ENCODE assay signal across 21 cellular contexts in the genomic region with DNA sequence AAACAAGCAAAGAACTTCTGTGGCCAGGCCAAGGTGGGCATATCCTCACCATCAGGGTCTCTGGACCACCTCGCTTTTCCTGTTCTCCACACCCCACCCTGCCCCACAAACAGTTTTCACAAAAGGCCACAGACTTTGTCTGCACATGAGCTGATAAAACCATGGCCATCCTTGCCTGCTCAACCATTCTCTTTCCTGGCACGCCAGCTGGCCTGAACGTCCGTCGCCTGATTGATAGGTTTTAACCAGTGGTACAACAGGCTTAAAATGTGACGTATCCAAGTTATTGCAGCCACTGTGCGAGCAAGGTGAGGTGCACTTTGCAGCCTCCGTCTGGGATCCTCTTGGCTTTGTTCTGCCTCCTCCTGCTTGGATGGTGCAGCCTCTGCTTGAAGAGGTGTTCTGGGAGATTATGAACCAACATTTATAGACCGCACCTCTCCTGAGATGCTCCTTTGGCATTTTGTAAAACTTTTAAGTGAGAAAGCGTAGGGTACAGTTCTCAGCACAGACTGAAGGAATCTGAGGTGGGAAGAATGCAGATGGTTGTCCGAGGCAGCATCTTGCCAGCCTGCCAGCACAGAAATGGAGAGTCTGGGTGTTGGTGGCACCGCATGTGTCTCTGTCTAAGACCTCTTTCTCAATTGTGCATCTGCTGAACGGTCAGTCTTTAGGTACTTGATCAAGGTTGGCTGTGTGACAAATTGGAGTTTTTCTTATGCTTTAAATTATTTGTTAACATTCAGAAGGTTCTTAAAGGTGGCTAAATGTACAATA.
DNase-seq lines count a peak whose midpoint lies in the region; ATAC-seq and TF ChIP-seq lines count a peak whose summit lies in the region.
"Had no signal": no experiment of that assay in that cellular context is flagged by ENCODE, and none has a peak within 500 bp of the region (broad histone marks: within the 10 kb centered on the region; RNA-seq: fewer than 3 reads in every experiment).

No MANE protein-coding gene starts in this region.

- H3K27me3 Mint-ChIP-seq in stimulated activated naive CD8-positive, alpha-beta T cell treated with anti-CD3 and anti-CD28 coated beads, Interleukin-15, Interleukin-2, amounts not matched to agents 100 ng/mL and 50 ng/mL, for 24 hours = no peaks in the 10 kb centered on the region
- no peaks in the 10 kb centered on the region for H3K27me3 Mint-ChIP-seq in stimulated activated naive CD8-positive, alpha-beta T cell treated with anti-CD3 and anti-CD28 coated beads, Interleukin-15, amount 100 ng/mL, for 72 hours
- no peaks in the 10 kb centered on the region for H3K27me3 Mint-ChIP-seq in activated CD4-positive, alpha-beta memory T cell treated with anti-CD3 and anti-CD28 coated beads, Interleukin-2, amount 10 ng/mL, durations not matched to agents 7 days and 5 days
- peaks cover 4% of the 10 kb centered on the region for H3K27me3 Mint-ChIP-seq in endothelial cell (ENCODE audit: unreplicated experiment)

- no peak overlapping the region for H3K4me3 Mint-ChIP-seq in stimulated activated naive CD8-positive, alpha-beta T cell treated with anti-CD3 and anti-CD28 coated beads, Interleukin-15, Interleukin-2, amounts not matched to agents 100 ng/mL and 50 ng/mL, for 24 hours
- H3K4me3 Mint-ChIP-seq in stimulated activated naive CD8-positive, alpha-beta T cell treated with anti-CD3 and anti-CD28 coated beads, Interleukin-15, amount 100 ng/mL, for 72 hours = no peak overlapping the region
- no peak overlapping the region for H3K4me3 Mint-ChIP-seq in activated CD4-positive, alpha-beta memory T cell treated with anti-CD3 and anti-CD28 coated beads, Interleukin-2, amount 10 ng/mL, durations not matched to agents 7 days and 5 days
- H3K4me3 Mint-ChIP-seq in endothelial cell (ENCODE audit: unreplicated experiment) = peak overlapping the region; percentile 39
- H3K4me3 Mint-ChIP-seq: CD14-positive monocyte had no signal

- POLR2A ChIA-PET in activated CD4-positive, alpha-beta memory T cell treated with anti-CD3 and anti-CD28 coated beads, Interleukin-2, amount 10 ng/mL, durations not matched to agents 7 days and 5 days (lab: Charles Lee) = interaction anchor here (1.4 kb wide), 1 partner anchor 9 kb away, joined by 4 read pairs; no protein-coding TSS in a partner anchor

- H3K27ac Mint-ChIP-seq in stimulated activated naive CD8-positive, alpha-beta T cell treated with anti-CD3 and anti-CD28 coated beads, Interleukin-15, Interleukin-2, amounts not matched to agents 100 ng/mL and 50 ng/mL, for 24 hours = peak overlapping the region; percentile 13
- H3K27ac Mint-ChIP-seq in stimulated activated naive CD8-positive, alpha-beta T cell treated with anti-CD3 and anti-CD28 coated beads, Interleukin-15, amount 100 ng/mL, for 72 hours = peak overlapping the region in 1 of 2 donors; percentile 61
- H3K27ac Mint-ChIP-seq in activated CD4-positive, alpha-beta memory T cell treated with anti-CD3 and anti-CD28 coated beads, Interleukin-2, amount 10 ng/mL, durations not matched to agents 7 days and 5 days = no peak overlapping the region
- H3K27ac Mint-ChIP-seq in endothelial cell (ENCODE audit: unreplicated experiment) = no peak overlapping the region

- no peak for TF ChIP-seq CTCF in endothelial cell (IDR thresholded peaks at IDR 0.05; ENCODE audit: unreplicated experiment)

- H3K9me3 Mint-ChIP-seq in stimulated activated naive CD8-positive, alpha-beta T cell treated with anti-CD3 and anti-CD28 coated beads, Interleukin-15, Interleukin-2, amounts not matched to agents 100 ng/mL and 50 ng/mL, for 24 hours = peaks cover 23% of the 10 kb centered on the region
- peaks cover 15 to 62% of the 10 kb centered on the region in 2 donors for H3K9me3 Mint-ChIP-seq in stimulated activated naive CD8-positive, alpha-beta T cell treated with anti-CD3 and anti-CD28 coated beads, Interleukin-15, amount 100 ng/mL, for 72 hours
- H3K9me3 Mint-ChIP-seq in activated CD4-positive, alpha-beta memory T cell treated with anti-CD3 and anti-CD28 coated beads, Interleukin-2, amount 10 ng/mL, durations not matched to agents 7 days and 5 days = peaks cover 7% of the 10 kb centered on the region
- H3K9me3 Mint-ChIP-seq in endothelial cell (ENCODE audit: unreplicated experiment) = peaks cover 4% of the 10 kb centered on the region

- peaks cover 96% of the 10 kb centered on the region for H3K36me3 Mint-ChIP-seq in stimulated activated naive CD8-positive, alpha-beta T cell treated with anti-CD3 and anti-CD28 coated beads, Interleukin-15, Interleukin-2, amounts not matched to agents 100 ng/mL and 50 ng/mL, for 24 hours (ENCODE audit: low read depth)
- H3K36me3 Mint-ChIP-seq in activated CD4-positive, alpha-beta memory T cell treated with anti-CD3 and anti-CD28 coated beads, Interleukin-2, amount 10 ng/mL, durations not matched to agents 7 days and 5 days (ENCODE audit: low read depth) = peaks cover 96% of the 10 kb centered on the region
- peaks cover 60% of the 10 kb centered on the region for H3K36me3 Mint-ChIP-seq in endothelial cell (ENCODE audit: low read depth, unreplicated experiment)

- H3K4me1 Mint-ChIP-seq in stimulated activated naive CD8-positive, alpha-beta T cell treated with anti-CD3 and anti-CD28 coated beads, Interleukin-15, Interleukin-2, amounts not matched to agents 100 ng/mL and 50 ng/mL, for 24 hours (ENCODE audit: low read depth) = peaks cover 35% of the 10 kb centered on the region
- H3K4me1 Mint-ChIP-seq in stimulated activated naive CD8-positive, alpha-beta T cell treated with anti-CD3 and anti-CD28 coated beads, Interleukin-15, amount 100 ng/mL, for 72 hours = peaks cover 45% of the 10 kb centered on the region
- H3K4me1 Mint-ChIP-seq in activated CD4-positive, alpha-beta memory T cell treated with anti-CD3 and anti-CD28 coated beads, Interleukin-2, amount 10 ng/mL, durations not matched to agents 7 days and 5 days = peaks cover 32% of the 10 kb centered on the region
- no peaks in the 10 kb centered on the region for H3K4me1 Mint-ChIP-seq in endothelial cell (ENCODE audit: unreplicated experiment)
- H3K4me1 Mint-ChIP-seq: CD14-positive monocyte had no signal

- DNase-seq in stimulated activated naive CD8-positive, alpha-beta T cell treated with anti-CD3 and anti-CD28 coated beads, Interleukin-15, amount 100 ng/mL, for 72 hours = no peak
- peak; percentile 12 for DNase-seq in activated CD4-positive, alpha-beta memory T cell treated with anti-CD3 and anti-CD28 coated beads, Interleukin-2, amount 10 ng/mL, durations not matched to agents 7 days and 5 days
- DNase-seq in endothelial cell (ENCODE audit: low spot score) (no peak), NCI-H1048 (lab: John Stamatoyannopoulos, UW) (no peak)
- no peak for DNase-seq in stimulated activated CD4-positive, alpha-beta T cell treated with anti-CD3 and anti-CD28 coated beads, Interleukin-2, amount 100 ng/mL, for 48 hours
- DNase-seq: ACHN, AML-193, Calu3, GOT3, KBM-7, MV-4-11, NCI-H1436, NCI-H2029, NCI-H2171, NCI-H446, NCI-H748 treated with DMSO at 0.1 percent for 48 hours, RPMI8226, SIG-M5 had no signal

- ATAC-seq in stimulated activated naive CD8-positive, alpha-beta T cell treated with anti-CD3 and anti-CD28 coated beads, Interleukin-15, amount 100 ng/mL, for 72 hours = no peak
- no peak for ATAC-seq in GM21367 (IDR thresholded peaks at IDR 0.05; ENCODE audit: unreplicated experiment)

- CTCF ChIA-PET in activated CD4-positive, alpha-beta memory T cell treated with anti-CD3 and anti-CD28 coated beads, Interleukin-2, amount 10 ng/mL, durations not matched to agents 7 days and 5 days (lab: Charles Lee) = no interaction called here
